In the genomic region with DNA sequence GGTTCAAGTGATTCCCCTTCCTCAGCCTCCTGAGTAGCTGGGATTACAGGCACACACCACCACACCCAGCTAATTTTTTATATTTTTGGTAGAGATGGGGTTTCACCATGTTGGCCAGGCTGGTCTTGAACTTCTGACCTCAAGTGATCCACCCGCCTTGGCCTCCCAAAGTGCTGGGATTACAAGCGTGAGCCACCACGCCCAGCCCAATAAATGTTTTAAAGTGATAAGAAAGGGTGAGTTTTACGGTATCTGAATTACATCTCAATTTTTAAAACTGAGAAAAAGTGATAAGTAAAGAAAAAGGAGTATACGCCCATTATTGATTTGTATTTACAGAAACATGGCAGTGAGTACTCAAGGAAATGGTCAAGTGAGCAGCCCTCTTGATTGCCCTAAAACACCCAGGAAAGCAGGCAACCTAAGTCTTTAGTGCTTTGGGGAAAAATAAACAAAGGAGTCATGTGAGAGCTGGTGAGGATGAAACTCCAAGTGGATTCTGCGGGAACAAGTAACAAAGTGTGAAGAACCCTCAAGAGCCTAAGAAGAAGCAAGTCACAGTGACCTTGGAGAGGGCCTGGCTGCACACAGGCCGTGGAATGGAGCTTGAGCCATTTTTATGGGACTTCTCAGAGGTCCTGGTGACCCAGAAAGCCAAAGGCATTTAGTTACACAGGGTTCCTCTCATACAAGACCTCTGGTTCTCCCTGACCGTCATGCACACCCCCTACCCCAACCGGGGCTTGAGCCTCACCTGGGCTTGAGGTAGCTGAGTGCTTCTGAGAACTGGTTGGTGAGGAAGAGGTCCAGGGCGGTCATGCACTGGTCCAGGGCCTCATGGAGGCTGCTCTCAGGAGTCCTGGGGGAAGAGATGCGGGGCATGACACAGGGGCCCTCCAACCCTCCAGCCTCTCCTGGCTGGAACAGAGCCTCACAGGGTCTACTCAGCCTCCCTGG, we compare ENCODE assay signal across 22 cellular contexts. TPM values are rescaled to one million over a fixed set of nuclear protein-coding genes. Genes with fewer than 3 reads are reported as not detected.
DNase-seq lines count a peak whose midpoint lies in the region; ATAC-seq, FAIRE-seq and TF ChIP-seq lines count a peak whose summit lies in the region.
"Had no signal": no experiment of that assay in that cellular context is flagged by ENCODE, and none has a peak within 500 bp of the region (broad histone marks: within the 10 kb centered on the region; RNA-seq: fewer than 3 reads in every experiment).

No MANE protein-coding gene starts in this region.

- H3K9me3 ChIP-seq in K562 (replicated peaks; ENCODE audit: control insufficient read depth, insufficient read depth, low read depth, low read length): no peaks in the 10 kb centered on the region
- no peaks in the 10 kb centered on the region for H3K9me3 ChIP-seq in lower lobe of right lung

- POLR2A ChIA-PET in K562 (lab: Yijun Ruan, JAX): interaction anchor here (0.5 to 1.4 kb wide), 3 partner anchors 11 to 735 kb away, joined by 3 read pairs; no protein-coding TSS in a partner anchor

- peak overlapping the region; percentile 31; the same call in 2 of the 3 replicates for H3K27ac ChIP-seq in K562 (ENCODE audit: extremely low read depth, low read depth, low read length)
- H3K27ac ChIP-seq in lower lobe of right lung: no peak overlapping the region
- H3K27ac ChIP-seq: GM23248, KMS-11, RWPE1 had no signal

- peak overlapping the region; percentile 6 to 10; a peak in 3 of 4 replicates for H3K9ac ChIP-seq in K562 (ENCODE audit: insufficient read depth in 1 of 2, low read depth in 2 of 2, low read length in 2 of 2)
- H3K9ac ChIP-seq: GM23248, KMS-11 had no signal

- CTCF ChIA-PET in K562 (lab: Yijun Ruan, JAX; ENCODE audit: low intra/inter-chr PET ratio): interaction anchor here (0.5 kb wide), 1 partner anchor 388 kb away, joined by 3 read pairs; no protein-coding TSS in a partner anchor

- H4K20me1 ChIP-seq in K562 (replicated peaks; ENCODE audit: control insufficient read depth, insufficient read depth, low read length): no peaks in the 10 kb centered on the region

- ATAC-seq in K562: peak; percentile 35
- peak; percentile 80 to 82 for ATAC-seq in lower lobe of right lung
- ATAC-seq in stimulated activated naive CD8-positive, alpha-beta T cell treated with anti-CD3 and anti-CD28 coated beads, Interleukin-15, amount 100 ng/mL, for 72 hours: peak; percentile 15
- ATAC-seq in HG02885 (IDR thresholded peaks at IDR 0.05; ENCODE audit: poor library complexity, unreplicated experiment): no peak
- ATAC-seq: PC-3 had no signal

- TF ChIP-seq POLR2A in K562 (conservative IDR thresholded peaks at IDR 0.05): no peak

- no TSS peak for BruUV-seq in K562 (replicated peaks; lab: Mats Ljungman, UMichigan)

- H3K27me3 Mint-ChIP-seq in stimulated activated naive CD8-positive, alpha-beta T cell treated with anti-CD3 and anti-CD28 coated beads, Interleukin-15, amount 100 ng/mL, for 72 hours: peaks cover 6% of the 10 kb centered on the region

- H3K36me3 ChIP-seq in K562 (ENCODE audit: control insufficient read depth, insufficient read depth, low read length): no peaks in the 10 kb centered on the region
- H3K36me3 ChIP-seq in lower lobe of right lung: no peaks in the 10 kb centered on the region

- H2AFZ ChIP-seq in K562 (ENCODE audit: low read depth, low read length): peak overlapping the region; percentile 75
- H2AFZ ChIP-seq: GM23248 had no signal

- TF ChIP-seq CTCF in K562 (IDR thresholded peaks at IDR 0.05 in 2 of 3, conservative IDR thresholded peaks at IDR 0.05 in 1 of 3; ENCODE audit: insufficient read depth in 2 of 3, low read depth in 1 of 3, low read length in 3 of 3): no peak
- no peak for TF ChIP-seq CTCF in lower lobe of right lung (IDR thresholded peaks at IDR 0.05)

- no peak overlapping the region for H3K4me3 ChIP-seq in K562
- H3K4me3 ChIP-seq in lower lobe of right lung: no peak overlapping the region
- H3K4me3 ChIP-seq: GM23248 had no signal

- H3K9me3 Mint-ChIP-seq in stimulated activated naive CD8-positive, alpha-beta T cell treated with anti-CD3 and anti-CD28 coated beads, Interleukin-15, amount 100 ng/mL, for 72 hours: no peaks in the 10 kb centered on the region
- H3K9me3 Mint-ChIP-seq: CD4-positive, alpha-beta memory T cell had no signal

- H3K27me3 ChIP-seq in K562 (ENCODE audit: control insufficient read depth in 2 of 2, insufficient read depth in 2 of 2, low read length in 2 of 2) (no peaks in the 10 kb centered on the region), lower lobe of right lung (ENCODE audit: low read depth) (no peaks in the 10 kb centered on the region)

- no peaks in the 10 kb centered on the region for H3K4me1 Mint-ChIP-seq in stimulated activated naive CD8-positive, alpha-beta T cell treated with anti-CD3 and anti-CD28 coated beads, Interleukin-15, amount 100 ng/mL, for 72 hours
- H3K4me1 Mint-ChIP-seq: CD4-positive, alpha-beta memory T cell had no signal

- H3K79me2 ChIP-seq in K562 (ENCODE audit: control insufficient read depth, insufficient read depth, low read length): no peaks in the 10 kb centered on the region

- no peaks in the 10 kb centered on the region for H3K9me1 ChIP-seq in K562 (ENCODE audit: control insufficient read depth, insufficient read depth, low read length)

- no peak overlapping the region; the same call in 1 of the 2 replicates for H3K4me2 ChIP-seq in K562 (ENCODE audit: insufficient read depth, low read length)
- H3K4me2 ChIP-seq: KMS-11 had no signal

- TF ChIP-seq EP300 in K562 (IDR thresholded peaks at IDR 0.05; ENCODE audit: low read length): no peak

- H3K4me1 ChIP-seq in K562 (replicated peaks in 1 of 2; ENCODE audit: control insufficient read depth in 2 of 2, insufficient read depth in 2 of 2, low read length in 2 of 2) (peaks cover 20 to 36% of the 10 kb centered on the region in 2 experiments), lower lobe of right lung (no peaks in the 10 kb centered on the region)

- 46% methylated on average over 10 of the region's 11 CpGs for WGBS in K562 (ENCODE audit: insufficient coverage, low coverage, missing lambda C conversion rate)

- DNase-seq in DMS79 treated with DMSO at 0.1 percent for 48 hours (lab: John Stamatoyannopoulos, UW): peak; percentile 74
- peak in 1 of 4 experiments; percentile 42 for DNase-seq in K562 (ENCODE audit: extremely low read depth in 1 of 4, low spot score in 3 of 4)
- DNase-seq in lower lobe of right lung: peak; percentile 45
- DNase-seq in stimulated activated naive CD8-positive, alpha-beta T cell treated with anti-CD3 and anti-CD28 coated beads, Interleukin-15, amount 100 ng/mL, for 72 hours: no peak
- DNase-seq in AG20443 (ENCODE audit: low spot score): no peak
- no peak for DNase-seq in activated CD4-positive, alpha-beta T cell treated with anti-CD3 and anti-CD28 coated beads, Interleukin-2, amount 50 U/mL, for 1 hour
- DNase-seq in islet precursor cell: no peak
- DNase-seq: Calu3; CD4-positive, alpha-beta memory T cell; GM23248; HCEC 1CT; MV-4-11; NCI-H187; NCI-H2107; NCI-H345; NCI-H524 treated with DMSO at 0.1 percent for 48 hours; PC-3; SIG-M5 had no signal

- in situ Hi-C loops in K562 (cut with MboI): no loop called here

- no peak for TF ChIP-seq RAD21 in K562 (CRISPR knock-in tag; conservative IDR thresholded peaks at IDR 0.05 in 1 of 2, IDR thresholded peaks at IDR 0.05 in 1 of 2)

- intact Hi-C loops in K562 (cut with micrococcal nuclease): no loop called here
- intact Hi-C loops in lower lobe of right lung (cut with DNase I): no loop called here

- peak; percentile 35 for FAIRE-seq in K562 (lab: Jason Lieb, UNC)
- FAIRE-seq: A204.1 had no signal

- no peak overlapping the region for H3K27ac Mint-ChIP-seq in stimulated activated naive CD8-positive, alpha-beta T cell treated with anti-CD3 and anti-CD28 coated beads, Interleukin-15, amount 100 ng/mL, for 72 hours
- H3K27ac Mint-ChIP-seq: CD4-positive, alpha-beta memory T cell had no signal

- no peak overlapping the region for H3K4me3 Mint-ChIP-seq in stimulated activated naive CD8-positive, alpha-beta T cell treated with anti-CD3 and anti-CD28 coated beads, Interleukin-15, amount 100 ng/mL, for 72 hours
- H3K4me3 Mint-ChIP-seq: CD4-positive, alpha-beta memory T cell had no signal

TF ChIP-seq in K562, 482 proteins besides CTCF, POLR2A, EP300 and RAD21 (continues in another document):
- TF ChIP-seq FOXA3 (CRISPR knock-in tag; conservative IDR thresholded peaks at IDR 0.05 in 1 of 2, IDR thresholded peaks at IDR 0.05 in 1 of 2) (0 out of 4 replicates have a peak, but pooled peaks of 1 of the 2 experiments have one; percentile 17), SPI1 (IDR thresholded peaks at IDR 0.05; ENCODE audit: borderline replicate concordance, low read depth, low read length) (no peak), MAFF (IDR thresholded peaks at IDR 0.05; ENCODE audit: low read length) (no peak), DMBX1 (CRISPR knock-in tag; IDR thresholded peaks at IDR 0.05; ENCODE audit: borderline replicate concordance) (no peak), CREM (IDR thresholded peaks at IDR 0.05; ENCODE audit: low read depth) (no peak), PHB2 (IDR thresholded peaks at IDR 0.05; ENCODE audit: low read depth) (no peak), TFAM (CRISPR knock-in tag; conservative IDR thresholded peaks at IDR 0.05) (no peak)

RNA-seq across cellular contexts. Expression of gene TTC39A, which starts 9.1 kb away (rescaled TPM):
- total RNA-seq in K562 (2011; cell fraction: chromatin; rRNA removed; ENCODE audit: low replicate concordance): 1.6 and 1.9 TPM in 2 replicates
- total RNA-seq in K562 (2011; cell fraction: nucleolus; rRNA removed): 0.53 and 2.7 TPM in 2 replicates
- 0.51 and 2.1 TPM in 2 replicates for total RNA-seq in K562 (2011; cell fraction: nucleoplasm; rRNA removed)
- total RNA-seq in K562 (2014; rRNA removed): 0.18 and 0.20 TPM in 2 replicates
- total RNA-seq in K562 (2014; rRNA removed; fragmentation: Illumina TruSeq; extraction: Trizol): 0.40 and 0.48 TPM in 2 replicates
- total RNA-seq in K562 (2015; rRNA removed; fragmentation: Illumina TruSeq; extraction: Trizol): 0.34 and 0.36 TPM in 2 replicates
- 0.53 and 0.92 TPM in 2 replicates for total RNA-seq in K562 (2021)
- 0.74 and 0.82 TPM in 2 replicates for polyA plus RNA-seq in K562 (2011; rRNA removed)
- polyA plus RNA-seq in K562 (2011; cell fraction: cytosol; rRNA removed): 0.37 and 2.8 TPM in 2 replicates
- polyA plus RNA-seq in K562 (2011; cell fraction: nucleus; rRNA removed): 0.51 and 0.75 TPM in 2 replicates
- 0.47 and 0.89 TPM in 2 replicates for polyA plus RNA-seq in K562 (2012)
- 0.27 and 0.32 TPM in 2 replicates for polyA plus RNA-seq in K562 (2014; fragmentation: Illumina TruSeq; extraction: Trizol)
- polyA plus RNA-seq in K562 (2014; fragmentation: Nextera tagmentation; extraction: Ambion mirVana): under 1 TPM; 0.21 to 0.35 TPM
- 0.19 and 0.23 TPM in 2 replicates for polyA plus RNA-seq in K562 (2014; rRNA removed)
- 2.0 and 2.1 TPM in 2 replicates for polyA minus RNA-seq in K562 (2011; rRNA and poly(A)+ RNA removed)
- polyA minus RNA-seq in K562 (2011; cell fraction: cytosol; rRNA and poly(A)+ RNA removed): not detected in 2 replicates
- polyA minus RNA-seq in K562 (2011; cell fraction: nucleus; rRNA and poly(A)+ RNA removed): 0.13 and 0.89 TPM in 2 replicates
- 34.9 TPM for total RNA-seq in lower lobe of right lung
- total RNA-seq: CD4-positive, alpha-beta memory T cell; GM23248 had no signal
- polyA plus RNA-seq: CD4-positive, alpha-beta memory T cell had no signal

Comparison
In these comparisons a context has a peak if more than half of its experiments do, and no peak if none do; other contexts are left out.
1. DNase-seq: peak in DMS79 treated with DMSO at 0.1 percent for 48 hours (single experiment) and lower lobe of right lung (single experiment); none in stimulated activated naive CD8-positive, alpha-beta T cell treated with anti-CD3 and anti-CD28 coated beads, Interleukin-15, amount 100 ng/mL, for 72 hours (0 of 2), AG20443 (single experiment), activated CD4-positive, alpha-beta T cell treated with anti-CD3 and anti-CD28 coated beads, Interleukin-2, amount 50 U/mL, for 1 hour (single experiment) and islet precursor cell (single experiment).